8 cellular contexts compared by ENCODE assay signal in genomic region chr13:102399791-102400618, GRCh38. TPM values are rescaled to one million over a fixed set of nuclear protein-coding genes. Genes with fewer than 3 reads are reported as not detected.
A peak's percentile ranks its signal among the peaks of the same experiment; 100 is the strongest.
DNase-seq lines count a peak whose midpoint lies in the region; ATAC-seq and TF ChIP-seq lines count a peak whose summit lies in the region.

No MANE protein-coding gene starts in this region.

- H3K27ac ChIP-seq in cardiac muscle cell, result no peak overlapping the region

- peaks cover 93% of the 10 kb centered on the region for H3K27me3 ChIP-seq in cardiac muscle cell

- peaks cover 4% of the 10 kb centered on the region for H3K4me1 ChIP-seq in cardiac muscle cell (ENCODE audit: low read depth)

- no peaks in the 10 kb centered on the region for H3K9me3 ChIP-seq in cardiac muscle cell (ENCODE audit: low read depth)

- peak overlapping the region; percentile 16 for H3K4me3 ChIP-seq in Jurkat, Clone E6-1 (ENCODE audit: low read length)
- peak overlapping the region; percentile 22 for H3K4me3 ChIP-seq in cardiac muscle cell

- intact Hi-C loops in posterior cingulate gyrus (cut with DNase I), result no loop called here

- DNase-seq in activated naive CD4-positive, alpha-beta T cell treated with Interleukin-2 at 50 U/mL for 16 hours, result peak; percentile 8
- DNase-seq in activated naive CD4-positive, alpha-beta T cell (lab: John Stamatoyannopoulos, UW), result no peak
- no peak for DNase-seq in Jurkat, Clone E6-1 (ENCODE audit: low read depth, low spot score)
- DNase-seq in activated naive CD4-positive, alpha-beta T cell treated with anti-CD3 and anti-CD28 coated beads, Interleukin-2, amount 50 U/mL, for 16 hours, result peak; percentile 17
- DNase-seq in cardiac muscle cell (ENCODE audit: low read depth in 1 of 2, low spot score in 1 of 2) (peak in 1 of 2 donors; percentile 9), posterior cingulate gyrus (peak in 9 of 10 donors; percentile 15 to 88 (median 42))

- no peak for TF ChIP-seq CTCF in cardiac muscle cell (IDR thresholded peaks at IDR 0.05; ENCODE audit: low read depth, low read length)

- ATAC-seq in HG03280 (IDR thresholded peaks at IDR 0.05; ENCODE audit: unreplicated experiment) (no peak), GM21737 (IDR thresholded peaks at IDR 0.05; ENCODE audit: unreplicated experiment) (no peak)

- no peaks in the 10 kb centered on the region for H3K36me3 ChIP-seq in cardiac muscle cell

RNA-seq across cellular contexts. Expression of gene FGF14, which starts 1.8 kb away (rescaled TPM):
- 0.80 TPM for polyA plus RNA-seq in Jurkat, Clone E6-1 (2012; ENCODE audit: insufficient read depth, insufficient read length)
- total RNA-seq in cardiac muscle cell, result not detected in 2 replicates
- polyA plus RNA-seq in cardiac muscle cell, result 0.09 TPM in 1 of 2 replicates, not detected in the other

Comparison
In these comparisons a context has a peak if more than half of its experiments do, and no peak if none do; other contexts are left out.
1. DNase-seq: peak in activated naive CD4-positive, alpha-beta T cell treated with Interleukin-2 at 50 U/mL for 16 hours (single experiment), activated naive CD4-positive, alpha-beta T cell treated with anti-CD3 and anti-CD28 coated beads, Interleukin-2, amount 50 U/mL, for 16 hours (single experiment) and posterior cingulate gyrus (9 of 10); none in activated naive CD4-positive, alpha-beta T cell (0 of 4) and Jurkat, Clone E6-1 (single experiment).